In genomic region chr7:27640914-27641570, GRCh38 we compare ENCODE assay signal across 11 cellular contexts. TPM values are rescaled to one million over a fixed set of nuclear protein-coding genes. Genes with fewer than 3 reads are reported as not detected.
DNase-seq lines count a peak whose midpoint lies in the region; ATAC-seq, FAIRE-seq and TF ChIP-seq lines count a peak whose summit lies in the region.
"Had no signal": no experiment of that assay in that cellular context is flagged by ENCODE, and none has a peak within 500 bp of the region (broad histone marks: within the 10 kb centered on the region; RNA-seq: fewer than 3 reads in every experiment).

No MANE protein-coding gene starts in this region.

- peak; percentile 51; the same call in 2 of the 3 replicates for ATAC-seq in GM12878
- ATAC-seq in T-helper 17 cell: no peak

- H3K9me3 Mint-ChIP-seq in MCF 10A (ENCODE audit: unreplicated experiment): no peaks in the 10 kb centered on the region

- TF ChIP-seq POLR2A in breast epithelium (IDR thresholded peaks at IDR 0.05): no peak
- TF ChIP-seq POLR2A in GM12878 (IDR thresholded peaks at IDR 0.05; ENCODE audit: low read depth, low read length): no peak
- no peak for TF ChIP-seq POLR2A in vagina (IDR thresholded peaks at IDR 0.05)

- CTCF ChIA-PET in MCF 10A (lab: Yijun Ruan, JAX): interaction anchor here (0.6 to 2.0 kb wide), 13 partner anchors 8 to 885 kb away, joined by 3 to 9 read pairs (median 5); partner anchors contain the start of genes HIBADH and TAX1BP1
- CTCF ChIA-PET in GM12878 (lab: Yijun Ruan, JAX): interaction anchor here (0.7 to 1.8 kb wide), 10 partner anchors 8 to 445 kb away, joined by 3 to 6 read pairs (median 3); no protein-coding TSS in a partner anchor

- H3K27me3 ChIP-seq in breast epithelium (no peaks in the 10 kb centered on the region), GM12878 (replicated peaks in 1 of 2; ENCODE audit: control insufficient read depth in 2 of 2, insufficient read depth in 2 of 2, low read length in 1 of 2) (no peaks in the 10 kb centered on the region), layer of hippocampus (ENCODE audit: control insufficient read depth, insufficient read depth, low read length) (no peaks in the 10 kb centered on the region), vagina (no peaks in the 10 kb centered on the region)
- H3K27me3 ChIP-seq: spleen had no signal

- no peak for TF ChIP-seq EP300 in GM12878 (IDR thresholded peaks at IDR 0.05; ENCODE audit: borderline replicate concordance in 1 of 2, control insufficient read depth in 1 of 2, low read depth in 2 of 2, low read length in 2 of 2)

- no peaks in the 10 kb centered on the region for H4K20me1 ChIP-seq in GM12878 (ENCODE audit: control insufficient read depth, insufficient read depth)

- FAIRE-seq in GM12878 (lab: Jason Lieb, UNC): no peak

- SMC1A ChIA-PET in GM12878 (lab: Charles Lee; ENCODE audit: uncharacterized antibody, unreplicated experiment): interaction anchor here (1.0 to 1.8 kb wide), 4 partner anchors 13 to 280 kb away, joined by 3 to 8 read pairs (median 6); partner anchors contain the start of gene HIBADH

- no peak overlapping the region; the same call in 1 of the 2 replicates for H2AFZ ChIP-seq in GM12878 (ENCODE audit: control insufficient read depth, low read depth, low read length)

- H3K27ac Mint-ChIP-seq in MCF 10A (ENCODE audit: low read depth, unreplicated experiment) (peak overlapping the region; percentile 82), T-helper 17 cell (no peak overlapping the region)
- H3K27ac Mint-ChIP-seq: activated T-helper 1 cell treated with anti-CD3 and anti-CD28 coated beads, Interleukin-12 subunit alpha, Interleukin-12 subunit beta, Interleukin-2, Interleukin-4 antibody, amounts not matched to agents 30 ng/mL and 10 ng/mL and 1 ng/mL, durations not matched to agents 14 hours and 24 hours and 36 hours had no signal

- no peak for TF ChIP-seq CTCF in MCF 10A (IDR thresholded peaks at IDR 0.05; ENCODE audit: unreplicated experiment)
- TF ChIP-seq CTCF in breast epithelium (IDR thresholded peaks at IDR 0.05): no peak
- TF ChIP-seq CTCF in GM12878 (IDR thresholded peaks at IDR 0.05 in 2 of 3, conservative IDR thresholded peaks at IDR 0.05 in 1 of 3; ENCODE audit: control insufficient read depth in 2 of 3, extremely low read depth in 1 of 3, insufficient read depth in 1 of 3, low read depth in 3 of 3, low read length in 3 of 3): no peak
- TF ChIP-seq CTCF in vagina (IDR thresholded peaks at IDR 0.05): no peak

- H3K27me3 Mint-ChIP-seq in MCF 10A (ENCODE audit: insufficient read depth, unreplicated experiment): no peaks in the 10 kb centered on the region
- no peaks in the 10 kb centered on the region for H3K27me3 Mint-ChIP-seq in T-helper 17 cell

- RAD21 ChIA-PET in GM12878 (lab: Charles Lee; ENCODE audit: unreplicated experiment): interaction anchor here (0.7 to 1.8 kb wide), 7 partner anchors 8 to 280 kb away, joined by 3 to 5 read pairs (median 4); partner anchors contain the start of gene TAX1BP1

- no TSS peak for BruUV-seq in MCF 10A (replicated peaks; lab: Mats Ljungman, UMichigan)
- BruUV-seq in GM12878 (replicated peaks; lab: Mats Ljungman, UMichigan): no TSS peak

- peaks cover 51% of the 10 kb centered on the region for H3K4me1 Mint-ChIP-seq in MCF 10A (ENCODE audit: insufficient read depth, unreplicated experiment)
- H3K4me1 Mint-ChIP-seq in T-helper 17 cell: peaks cover 20% of the 10 kb centered on the region

- no peak overlapping the region for H3K9ac ChIP-seq in GM12878 (ENCODE audit: control insufficient read depth, insufficient read depth, low read length)

- in situ Hi-C loops in GM12878 (cut with MboI): no loop called here

- H3K36me3 Mint-ChIP-seq in MCF 10A (ENCODE audit: insufficient read depth, unreplicated experiment): no peaks in the 10 kb centered on the region
- peaks cover 6% of the 10 kb centered on the region for H3K36me3 Mint-ChIP-seq in T-helper 17 cell (ENCODE audit: low read depth)

- H3K4me3 Mint-ChIP-seq in MCF 10A (ENCODE audit: unreplicated experiment) (peak overlapping the region; percentile 67), T-helper 17 cell (no peak overlapping the region)
- H3K4me3 Mint-ChIP-seq: activated T-helper 1 cell treated with anti-CD3 and anti-CD28 coated beads, Interleukin-12 subunit alpha, Interleukin-12 subunit beta, Interleukin-2, Interleukin-4 antibody, amounts not matched to agents 30 ng/mL and 10 ng/mL and 1 ng/mL, durations not matched to agents 14 hours and 24 hours and 36 hours had no signal

- H3K36me3 ChIP-seq in breast epithelium (no peaks in the 10 kb centered on the region), GM12878 (ENCODE audit: control insufficient read depth in 2 of 2, insufficient read depth in 2 of 2, low read length in 1 of 2) (no peaks in the 10 kb centered on the region), vagina (no peaks in the 10 kb centered on the region)

- no peaks in the 10 kb centered on the region for H3K9me3 ChIP-seq in breast epithelium
- no peaks in the 10 kb centered on the region; the same call in 2 of the 3 replicates for H3K9me3 ChIP-seq in GM12878 (replicated peaks; ENCODE audit: control insufficient read depth, insufficient read depth, low read length)
- H3K9me3 ChIP-seq in vagina: no peaks in the 10 kb centered on the region
- H3K9me3 ChIP-seq in T-helper 17 cell (ENCODE audit: control insufficient read depth, low read length, poor library complexity, severe bottlenecking): no peaks in the 10 kb centered on the region

- no peak for TF ChIP-seq RAD21 in GM12878 (IDR thresholded peaks at IDR 0.05; ENCODE audit: insufficient read depth, low read depth, low read length)

- 55% methylated on average over 5 of the region's 5 CpGs for WGBS in GM12878 (ENCODE audit: insufficient coverage, insufficient replicate concordance, low lambda C conversion rate, missing lambda C conversion rate)

- POLR2A ChIA-PET in MCF 10A (lab: Yijun Ruan, JAX): interaction anchor here (0.5 to 5.5 kb wide), 18 partner anchors 10 to 456 kb away, joined by 3 to 94 read pairs (median 6); partner anchors contain the start of genes HIBADH and TAX1BP1
- POLR2A ChIA-PET in GM12878 (lab: Charles Lee): no interaction called here

- intact Hi-C loops in MCF 10A (cut with micrococcal nuclease) (loop anchor here (2.0 to 5.0 kb wide), 2 partner anchors 30 to 131 kb away; no protein-coding TSS in a partner anchor), breast epithelium (cut with DNase I; ENCODE audit: low total_unique reads) (no loop called here), GM12878 (cut with micrococcal nuclease; ENCODE audit: unreplicated experiment) (no loop called here), vagina (cut with DNase I) (no loop called here)

- no peaks in the 10 kb centered on the region for H3K4me1 ChIP-seq in breast epithelium
- no peaks in the 10 kb centered on the region for H3K4me1 ChIP-seq in GM12878 (ENCODE audit: control insufficient read depth, insufficient read depth, low read length)
- H3K4me1 ChIP-seq in vagina: peaks cover 25% of the 10 kb centered on the region

- H3K4me3 ChIP-seq in breast epithelium: no peak overlapping the region
- H3K4me3 ChIP-seq in GM12878: no peak overlapping the region
- no peak overlapping the region for H3K4me3 ChIP-seq in vagina
- H3K4me3 ChIP-seq: spleen had no signal

- peak overlapping the region; percentile 27; the same call in 1 of the 2 replicates for H3K4me2 ChIP-seq in GM12878 (ENCODE audit: control insufficient read depth, insufficient read depth)

- H3K27ac ChIP-seq in breast epithelium (no peak overlapping the region), GM12878 (ENCODE audit: control insufficient read depth, insufficient read depth) (no peak overlapping the region), layer of hippocampus (ENCODE audit: low read depth, low read length) (peak overlapping the region; percentile 33), vagina (peak overlapping the region; percentile 13)
- H3K27ac ChIP-seq: spleen had no signal

- no peaks in the 10 kb centered on the region for H3K79me2 ChIP-seq in GM12878 (ENCODE audit: control insufficient read depth, insufficient read depth, low read length)

- DNase-seq in MCF 10A (ENCODE audit: unreplicated experiment): peak; percentile 90
- DNase-seq in breast epithelium (ENCODE audit: low spot score in 2 of 2): no peak
- DNase-seq in GM12878 (ENCODE audit: low read depth, low spot score): no peak
- no peak for DNase-seq in vagina (ENCODE audit: extremely low spot score in 2 of 2)
- no peak for DNase-seq in DMS114 treated with DMSO at 0.1 percent for 48 hours (lab: John Stamatoyannopoulos, UW; ENCODE audit: unreplicated experiment)
- no peak for DNase-seq in T-helper 17 cell
- no peak for DNase-seq in NCI-H510A treated with DMSO at 0.1 percent for 48 hours (lab: John Stamatoyannopoulos, UW)
- DNase-seq: AML-193, spleen had no signal

TF ChIP-seq in GM12878, 131 proteins besides CTCF, POLR2A, EP300 and RAD21 (continues in another document):
- TF ChIP-seq DPF2 (IDR thresholded peaks at IDR 0.05): no peak
- no peak for TF ChIP-seq TBL1XR1 (IDR thresholded peaks at IDR 0.05; ENCODE audit: low read depth, low read length)
- no peak for TF ChIP-seq RCOR1 (conservative IDR thresholded peaks at IDR 0.05; ENCODE audit: low read depth, low read length)
- TF ChIP-seq EGR1 (IDR thresholded peaks at IDR 0.05; ENCODE audit: borderline replicate concordance in 1 of 2, low read depth in 2 of 2, low read length in 2 of 2): no peak
- TF ChIP-seq HDGF (IDR thresholded peaks at IDR 0.05): no peak

RNA-seq across cellular contexts. Expression of gene HIBADH, which starts 21.6 kb away (rescaled TPM):
- total RNA-seq in MCF 10A (2022): 51.5 and 61.1 TPM in 2 replicates
- 10 to 100 TPM; 50.5 to 80.1 (median 67.5) TPM for total RNA-seq in breast epithelium
- 10.9 and 14.1 TPM in 2 replicates for total RNA-seq in GM12878 (2013; cell fraction: nucleolus; rRNA removed)
- total RNA-seq in GM12878 (2014; rRNA removed): 17.2 and 21.0 TPM in 2 replicates
- 16.4 and 17.6 TPM in 2 replicates for total RNA-seq in GM12878 (2014; rRNA removed; fragmentation: Illumina TruSeq; extraction: Trizol)
- 14.2 and 15.5 TPM in 2 replicates for total RNA-seq in GM12878 (2021)
- 10.0 TPM for polyA plus RNA-seq in GM12878 (2011; ENCODE audit: low read depth)
- 36.1 and 42.8 TPM in 2 replicates for polyA plus RNA-seq in GM12878 (2011; rRNA removed)
- polyA plus RNA-seq in GM12878 (2011; cell fraction: cytosol; rRNA removed): 16.7 and 27.8 TPM in 2 replicates
- polyA plus RNA-seq in GM12878 (2011; cell fraction: nucleus; rRNA removed): 12.0 and 12.2 TPM in 2 replicates
- 12.6 and 16.3 TPM in 2 replicates for polyA plus RNA-seq in GM12878 (2012)
- polyA plus RNA-seq in GM12878 (2014; fragmentation: Illumina TruSeq; extraction: Trizol): 22.3 and 26.9 TPM in 2 replicates
- 1 to 10 TPM; 8.7 to 9.2 TPM for polyA plus RNA-seq in GM12878 (2014; fragmentation: Nextera tagmentation; extraction: Ambion mirVana)
- polyA plus RNA-seq in GM12878 (2014; rRNA removed): 16.7 and 20.0 TPM in 2 replicates
- polyA plus RNA-seq in GM12878 (2016; fragmentation: Nextera tagmentation; extraction: Ambion mirVana): 10 to 100 TPM; 27.2 to 28.2 TPM
- polyA minus RNA-seq in GM12878 (2011; rRNA and poly(A)+ RNA removed): 9.4 and 14.2 TPM in 2 replicates
- polyA minus RNA-seq in GM12878 (2011; cell fraction: cytosol; rRNA and poly(A)+ RNA removed): 3.5 and 3.7 TPM in 2 replicates
- 5.2 and 12.3 TPM in 2 replicates for polyA minus RNA-seq in GM12878 (2011; cell fraction: nucleus; rRNA and poly(A)+ RNA removed)
- 38.1 TPM for total RNA-seq in vagina
- 1 to 10 TPM; 5.7 to 8.0 TPM for total RNA-seq in T-helper 17 cell

Comparison
In these comparisons a context has a peak if more than half of its experiments do, and no peak if none do; other contexts are left out.
1. H3K27ac ChIP-seq: peak in layer of hippocampus (single experiment) and vagina (single experiment); none in breast epithelium (0 of 2) and GM12878 (single experiment).